Comparison of ENCODE assay signal across 8 cellular contexts in genomic region chr17:50425001-50425681, GRCh38. TPM values are rescaled to one million over a fixed set of nuclear protein-coding genes. Genes with fewer than 3 reads are reported as not detected.
DNase-seq lines count a peak whose midpoint lies in the region; ATAC-seq and TF ChIP-seq lines count a peak whose summit lies in the region.

No MANE protein-coding gene starts in this region.

- no peak for DNase-seq in activated T-cell treated with anti-CD3 and anti-CD28 coated beads, Interleukin-2, amount 50 U/mL, for 24 hours
- DNase-seq in activated T-cell treated with anti-CD3 and anti-CD28 coated beads for 4 hours (no peak), adrenal gland (no peak), tibial artery (no peak), GF-D8 (lab: John Stamatoyannopoulos, UW) (no peak)

- TF ChIP-seq RAD21 in liver (IDR thresholded peaks at IDR 0.05), result no peak

- intact Hi-C loops in adrenal gland (cut with DNase I), result no loop called here
- intact Hi-C loops in tibial artery (cut with DNase I; ENCODE audit: low total_unique reads), result no loop called here

- ATAC-seq in GM21737 (IDR thresholded peaks at IDR 0.05; ENCODE audit: unreplicated experiment) (no peak), GM18502 (IDR thresholded peaks at IDR 0.05; ENCODE audit: poor library complexity, unreplicated experiment) (no peak)

- H3K4me1 ChIP-seq in adrenal gland (replicated peaks in 1 of 2), result peaks cover 21 to 62% of the 10 kb centered on the region in 2 donors
- H3K4me1 ChIP-seq in liver (ENCODE audit: control insufficient read depth in 4 of 4, insufficient read depth in 4 of 4, low read length in 3 of 4), result peaks cover 22 to 58% (median 52%) of the 10 kb centered on the region in 4 donors
- peaks cover 0 to 38% (median 20%) of the 10 kb centered on the region in 4 donors for H3K4me1 ChIP-seq in tibial artery

- WGBS in adrenal gland, 4 donors, result 62 to 88% (median 76%) methylated on average over 4 to 8 of the region's 8 CpGs
- 93% methylated on average over 8 of the region's 8 CpGs for WGBS in liver

- no peaks in the 10 kb centered on the region for H3K9me3 ChIP-seq in adrenal gland (replicated peaks in 1 of 3)
- H3K9me3 ChIP-seq in liver (ENCODE audit: control insufficient read depth in 4 of 4, low read length in 3 of 4), result no peaks in the 10 kb centered on the region
- no peaks in the 10 kb centered on the region for H3K9me3 ChIP-seq in tibial artery

- H3K9ac ChIP-seq in liver (ENCODE audit: low read depth in 1 of 2, low read length in 2 of 2), result no peak overlapping the region

- H3K27me3 Mint-ChIP-seq in activated T-cell treated with anti-CD3 and anti-CD28 coated beads, Interleukin-2, amount 50 U/mL, for 24 hours, result no peaks in the 10 kb centered on the region

- peak overlapping the region in 3 of 5 donors; percentile 75 to 89 (median 76) for H3K27ac ChIP-seq in adrenal gland
- no peak overlapping the region for H3K27ac ChIP-seq in liver (ENCODE audit: low read depth in 1 of 2, low read length in 2 of 2)
- peak overlapping the region; percentile 81 to 86 for H3K27ac ChIP-seq in tibial artery

- peaks cover 39% of the 10 kb centered on the region for H3K4me1 Mint-ChIP-seq in activated T-cell treated with anti-CD3 and anti-CD28 coated beads, Interleukin-2, amount 50 U/mL, for 24 hours (ENCODE audit: low read depth)

- H3K4me3 ChIP-seq in adrenal gland (peak overlapping the region in 2 of 4 donors; percentile 63 to 79), liver (ENCODE audit: low read depth in 1 of 3, low read length in 3 of 3) (peak overlapping the region in 2 of 3 donors; percentile 19 to 85), tibial artery (peak overlapping the region; percentile 69 to 89)

- no peak for TF ChIP-seq POLR2A in adrenal gland (IDR thresholded peaks at IDR 0.05)

- H3K27me3 ChIP-seq in adrenal gland (no peaks in the 10 kb centered on the region), liver (ENCODE audit: control insufficient read depth in 4 of 4, insufficient read depth in 4 of 4, low read length in 3 of 4) (no peaks in the 10 kb centered on the region), tibial artery (no peaks in the 10 kb centered on the region)

- H3K36me3 ChIP-seq in adrenal gland (replicated peaks in 1 of 2) (no peaks in the 10 kb centered on the region), liver (ENCODE audit: control insufficient read depth in 4 of 4, insufficient read depth in 3 of 4, low read depth in 1 of 4, low read length in 3 of 4) (no peaks in the 10 kb centered on the region), tibial artery (no peaks in the 10 kb centered on the region)

- TF ChIP-seq CTCF in adrenal gland (IDR thresholded peaks at IDR 0.05) (no peak), liver (IDR thresholded peaks at IDR 0.05; ENCODE audit: low read depth, low read length, missing input control) (no peak), tibial artery (IDR thresholded peaks at IDR 0.05) (no peak)

- H3K9me3 Mint-ChIP-seq in activated T-cell treated with anti-CD3 and anti-CD28 coated beads, Interleukin-2, amount 50 U/mL, for 24 hours, result no peaks in the 10 kb centered on the region

- no peaks in the 10 kb centered on the region for H3K36me3 Mint-ChIP-seq in activated T-cell treated with anti-CD3 and anti-CD28 coated beads, Interleukin-2, amount 50 U/mL, for 24 hours (ENCODE audit: low read depth)

- peak overlapping the region; percentile 76 for H3K4me3 Mint-ChIP-seq in activated T-cell treated with anti-CD3 and anti-CD28 coated beads, Interleukin-2, amount 50 U/mL, for 24 hours

- no peak overlapping the region for H3K27ac Mint-ChIP-seq in activated T-cell treated with anti-CD3 and anti-CD28 coated beads, Interleukin-2, amount 50 U/mL, for 24 hours

TF ChIP-seq in liver, 16 proteins besides CTCF, POLR2A, EP300 and RAD21:
- TF ChIP-seq REST (IDR thresholded peaks at IDR 0.05) (no peak), HNF4A (conservative IDR thresholded peaks at IDR 0.05) (no peak), HNF4G (IDR thresholded peaks at IDR 0.05) (no peak), NR2F2 (IDR thresholded peaks at IDR 0.05) (no peak), RXRA (IDR thresholded peaks at IDR 0.05) (no peak), TAF1 (conservative IDR thresholded peaks at IDR 0.05) (no peak), EGR1 (IDR thresholded peaks at IDR 0.05; ENCODE audit: low read depth in 2 of 2) (no peak), FOXA1 (IDR thresholded peaks at IDR 0.05) (no peak), SP1 (IDR thresholded peaks at IDR 0.05) (no peak), JUND (IDR thresholded peaks at IDR 0.05) (no peak), FOXA2 (IDR thresholded peaks at IDR 0.05) (no peak), MAX (IDR thresholded peaks at IDR 0.05) (no peak), GABPA (IDR thresholded peaks at IDR 0.05 in 1 of 2, conservative IDR thresholded peaks at IDR 0.05 in 1 of 2) (no peak), ZBTB33 (IDR thresholded peaks at IDR 0.05) (no peak)

RNA-seq across cellular contexts. Expression of gene ACSF2, which starts 0.9 kb away (rescaled TPM):
- total RNA-seq in adrenal gland (100 to 1,000 TPM in 7 of 8 donors, 10 to 100 TPM in 1; 92.1 to 434 (median 196) TPM), liver (10 to 100 TPM; 18.9 to 34.3 TPM)
- polyA plus RNA-seq in adrenal gland (100 to 1,000 TPM in 2 of 3 donors, 10 to 100 TPM in 1; 92.5 to 306 (median 253) TPM), liver (10 to 100 TPM; 20.0 to 22.2 TPM)

RNA-seq across cellular contexts. Expression of gene LRRC59, which starts 27.8 kb away (rescaled TPM):
- 100 to 1,000 TPM in 6 of 8 donors, 10 to 100 TPM in 2; 88.6 to 337 (median 110) TPM for total RNA-seq in adrenal gland
- polyA plus RNA-seq in adrenal gland, result 100 to 1,000 TPM in 1 of 3 donors, 10 to 100 TPM in 2; 38.0 to 305 (median 49.3) TPM
- 100 to 1,000 TPM in 1 of 2 donors, 10 to 100 TPM in 1; 58.2 to 136 TPM for total RNA-seq in liver
- polyA plus RNA-seq in liver, result 10 to 100 TPM; 21.4 to 93.1 TPM

RNA-seq across cellular contexts. Expression of gene CHAD, which starts 43.5 kb away (rescaled TPM):
- total RNA-seq in adrenal gland, result 10 to 100 TPM in 2 of 8 donors, 1 to 10 TPM in 6; 2.6 to 26.6 (median 6.3) TPM
- 10 to 100 TPM in 2 of 3 donors, 1 to 10 TPM in 1; 7.2 to 11.1 (median 10.9) TPM for polyA plus RNA-seq in adrenal gland
- total RNA-seq in liver, result 1 to 10 TPM in 1 of 2 donors, under 1 TPM in 1; 0.51 to 1.8 TPM
- polyA plus RNA-seq in liver, result 1 to 10 TPM; 2.7 to 3.3 TPM

RNA-seq across cellular contexts. Expression of gene EME1, which starts 52.1 kb away (rescaled TPM):
- total RNA-seq in adrenal gland (1 to 10 TPM in 2 of 8 donors, under 1 TPM in 6; 0.18 to 1.2 (median 0.50) TPM), liver (1 to 10 TPM in 1 of 2 donors, under 1 TPM in 1; 0.08 to 3.4 TPM)
- polyA plus RNA-seq in adrenal gland (1 to 10 TPM in 1 of 3 donors, under 1 TPM in 2; 0.48 to 1.5 (median 0.84) TPM), liver (under 1 TPM; 0.26 to 0.43 TPM)

RNA-seq across cellular contexts. Expression of gene MRPL27, which starts 52.2 kb away (rescaled TPM):
- total RNA-seq in adrenal gland (100 to 1,000 TPM in 2 of 8 donors, 10 to 100 TPM in 6; 75.0 to 130 (median 89.3) TPM), liver (10 to 100 TPM; 25.9 to 36.9 TPM)
- polyA plus RNA-seq in adrenal gland (100 to 1,000 TPM in 2 of 3 donors, 10 to 100 TPM in 1; 96.4 to 287 (median 159) TPM), liver (10 to 100 TPM; 70.2 to 87.1 TPM)

Comparison
In these comparisons a context has a peak if more than half of its experiments do, and no peak if none do; other contexts are left out.
1. H3K27ac ChIP-seq: peak in adrenal gland (3 of 5) and tibial artery (2 of 2); none in liver (0 of 2).